22 cellular contexts compared by ENCODE assay signal in genomic region chrX:6151971-6152370, GRCh38.
"Had no signal": no experiment of that assay in that cellular context is flagged by ENCODE, and none has a peak within 500 bp of the region (broad histone marks: within the 10 kb centered on the region; RNA-seq: fewer than 3 reads in every experiment).

No MANE protein-coding gene starts in this region.

- ATAC-seq: foreskin keratinocyte, gastrocnemius medialis, heart right ventricle, left colon, left lobe of liver, lower lobe of right lung, mucosa of descending colon had no signal

- DNase-seq: dermis blood vessel endothelial cell; dorsolateral prefrontal cortex; effector CD4-positive, alpha-beta T cell; effector memory CD4-positive, alpha-beta T cell; foreskin keratinocyte; gastrocnemius medialis; glutamatergic neuron; head of caudate nucleus; heart right ventricle; hippocampal formation; kidney; kidney glomerular epithelial cell; left colon; left ventricle myocardium inferior; lower lobe of right lung; mesenchymal stem cell; mucosa of descending colon; naive B cell had no signal

- H3K27ac ChIP-seq: coronary artery, dorsolateral prefrontal cortex, esophagus muscularis mucosa, foreskin keratinocyte, gastrocnemius medialis, heart right ventricle, left ventricle myocardium inferior, lower lobe of right lung had no signal

- H3K4me1 Mint-ChIP-seq: naive B cell had no signal

- H3K4me1 ChIP-seq: esophagus muscularis mucosa, foreskin keratinocyte, gastrocnemius medialis, heart right ventricle, left ventricle myocardium inferior, lower lobe of right lung had no signal

- H3K36me3 ChIP-seq: esophagus muscularis mucosa, gastrocnemius medialis, heart right ventricle, left ventricle myocardium inferior, lower lobe of right lung had no signal

- H3K36me3 Mint-ChIP-seq: naive B cell had no signal

- H3K27me3 ChIP-seq: esophagus muscularis mucosa, foreskin keratinocyte, gastrocnemius medialis, heart right ventricle had no signal

- H3K27ac Mint-ChIP-seq: mesothelial cell of epicardium, naive B cell had no signal

- H3K4me3 Mint-ChIP-seq: mesothelial cell of epicardium, naive B cell had no signal

- H3K4me3 ChIP-seq: coronary artery, dorsolateral prefrontal cortex, esophagus muscularis mucosa, gastrocnemius medialis, heart right ventricle, left ventricle myocardium inferior, lower lobe of right lung, mucosa of descending colon had no signal

- H3K9me3 ChIP-seq: esophagus muscularis mucosa, gastrocnemius medialis, left ventricle myocardium inferior, lower lobe of right lung, mucosa of descending colon had no signal

- H3K27me3 Mint-ChIP-seq: naive B cell had no signal
